In genomic region chr19:33279430-33280350, GRCh38 we compare ENCODE assay signal across 1 cellular context.
TF ChIP-seq lines count a peak whose summit lies in the region.

No MANE protein-coding gene starts in this region.

TF ChIP-seq in HepG2, 621 proteins besides CTCF, POLR2A, EP300 and RAD21 (continued from another document and continues in another):
- TF ChIP-seq PAXIP1 (CRISPR knock-in tag; conservative IDR thresholded peaks at IDR 0.05) (peak; percentile 69), KDM3A (CRISPR knock-in tag; IDR thresholded peaks at IDR 0.05; ENCODE audit: low read depth) (0 out of 2 replicates have a peak, but pooled peaks have one; percentile 47), POLR2G (IDR thresholded peaks at IDR 0.05; ENCODE audit: low read depth, low read length) (peak; percentile 65), ZNF572 (CRISPR knock-in tag; IDR thresholded peaks at IDR 0.05) (no peak), MAZ (IDR thresholded peaks at IDR 0.05; ENCODE audit: borderline replicate concordance, low read depth, low read length) (no peak; the same call in 1 of the 2 replicates), MAZ (CRISPR knock-in tag; IDR thresholded peaks at IDR 0.05; ENCODE audit: low read depth) (no peak), HDAC1 (CRISPR knock-in tag; IDR thresholded peaks at IDR 0.05) (peak; percentile 42; the same call in 1 of the 2 replicates), ZNF619 (CRISPR knock-in tag; IDR thresholded peaks at IDR 0.05) (0 out of 2 replicates have a peak, but pooled peaks have one; percentile 12), ZNF292 (CRISPR knock-in tag; IDR thresholded peaks at IDR 0.05; ENCODE audit: borderline replicate concordance, low read depth) (peak; percentile 80; the same call in 1 of the 2 replicates), SOX13 (IDR thresholded peaks at IDR 0.05) (no peak), SOX13 (CRISPR knock-in tag; conservative IDR thresholded peaks at IDR 0.05 in 1 of 2, IDR thresholded peaks at IDR 0.05 in 1 of 2) (no peak), ZNF3 (CRISPR knock-in tag; IDR thresholded peaks at IDR 0.05) (no peak), ZNF7 (CRISPR knock-in tag; IDR thresholded peaks at IDR 0.05) (no peak), HNF4G (IDR thresholded peaks at IDR 0.05; ENCODE audit: borderline replicate concordance, low read depth, low read length) (no peak), HNF4G (CRISPR knock-in tag; IDR thresholded peaks at IDR 0.05; ENCODE audit: borderline replicate concordance, low read depth) (no peak), ZNF513 (CRISPR knock-in tag; conservative IDR thresholded peaks at IDR 0.05) (no peak), ZNF354B (CRISPR knock-in tag; IDR thresholded peaks at IDR 0.05) (no peak), THAP9 (CRISPR knock-in tag; IDR thresholded peaks at IDR 0.05; ENCODE audit: borderline replicate concordance) (no peak), GTF2F1 (IDR thresholded peaks at IDR 0.05; ENCODE audit: low read length) (no peak), MYC (CRISPR knock-in tag; IDR thresholded peaks at IDR 0.05; ENCODE audit: borderline replicate concordance) (peak; percentile 55; the same call in 1 of the 2 replicates), PRPF4 (IDR thresholded peaks at IDR 0.05; ENCODE audit: low read depth, low read length, poor library complexity, severe bottlenecking) (no peak), ZNF501 (CRISPR knock-in tag; IDR thresholded peaks at IDR 0.05) (no peak), SMAD1 (CRISPR knock-in tag; IDR thresholded peaks at IDR 0.05; ENCODE audit: borderline replicate concordance, low read depth) (peak; percentile 38; the same call in 1 of the 2 replicates), ZNF232 (CRISPR knock-in tag; IDR thresholded peaks at IDR 0.05; ENCODE audit: borderline replicate concordance) (0 out of 2 replicates have a peak, but pooled peaks have one; percentile 40), SMC3 (IDR thresholded peaks at IDR 0.05; ENCODE audit: low read length) (no peak), MAX (IDR thresholded peaks at IDR 0.05) (peak; percentile 69), SMARCC2 (IDR thresholded peaks at IDR 0.05) (no peak), GLMP (CRISPR knock-in tag; IDR thresholded peaks at IDR 0.05; ENCODE audit: borderline replicate concordance) (no peak), GRHL1 (CRISPR knock-in tag; conservative IDR thresholded peaks at IDR 0.05) (no peak), MIXL1 (CRISPR knock-in tag; IDR thresholded peaks at IDR 0.05) (no peak), ARID4A (CRISPR knock-in tag; IDR thresholded peaks at IDR 0.05; ENCODE audit: borderline replicate concordance) (peak; percentile 29; the same call in 1 of the 2 replicates), HNRNPL (IDR thresholded peaks at IDR 0.05; ENCODE audit: low read depth, low read length) (peak; percentile 87), ZNF546 (CRISPR knock-in tag; conservative IDR thresholded peaks at IDR 0.05) (0 out of 2 replicates have a peak, but pooled peaks have one; percentile 47), KLF9 (CRISPR knock-in tag; IDR thresholded peaks at IDR 0.05; ENCODE audit: low read depth) (no peak)
- TF ChIP-seq, protein P1, sequence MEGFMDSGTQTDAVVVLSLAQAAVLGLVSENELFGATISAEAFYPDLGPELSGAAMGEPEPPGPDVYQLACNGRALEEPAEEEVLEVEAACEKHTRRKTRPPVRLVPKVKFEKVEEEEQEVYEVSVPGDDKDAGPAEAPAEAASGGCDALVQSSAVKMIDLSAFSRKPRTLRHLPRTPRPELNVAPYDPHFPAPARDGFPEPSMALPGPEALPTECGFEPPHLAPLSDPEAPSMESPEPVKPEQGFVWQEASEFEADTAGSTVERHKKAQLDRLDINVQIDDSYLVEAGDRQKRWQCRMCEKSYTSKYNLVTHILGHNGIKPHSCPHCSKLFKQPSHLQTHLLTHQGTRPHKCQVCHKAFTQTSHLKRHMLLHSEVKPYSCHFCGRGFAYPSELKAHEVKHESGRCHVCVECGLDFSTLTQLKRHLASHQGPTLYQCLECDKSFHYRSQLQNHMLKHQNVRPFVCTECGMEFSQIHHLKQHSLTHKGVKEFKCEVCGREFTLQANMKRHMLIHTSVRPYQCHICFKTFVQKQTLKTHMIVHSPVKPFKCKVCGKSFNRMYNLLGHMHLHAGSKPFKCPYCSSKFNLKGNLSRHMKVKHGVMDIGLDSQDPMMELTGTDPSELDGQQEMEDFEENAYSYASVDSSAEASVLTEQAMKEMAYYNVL (CRISPR knock-in tag; IDR thresholded peaks at IDR 0.05; ENCODE audit: borderline replicate concordance), result peak; percentile 41; the same call in 1 of the 2 replicates
- TF ChIP-seq, protein P2, sequence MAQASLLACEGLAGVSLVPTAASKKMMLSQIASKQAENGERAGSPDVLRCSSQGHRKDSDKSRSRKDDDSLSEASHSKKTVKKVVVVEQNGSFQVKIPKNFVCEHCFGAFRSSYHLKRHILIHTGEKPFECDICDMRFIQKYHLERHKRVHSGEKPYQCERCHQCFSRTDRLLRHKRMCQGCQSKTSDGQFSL (CRISPR knock-in tag; IDR thresholded peaks at IDR 0.05), result no peak
- TF ChIP-seq, protein P3, sequence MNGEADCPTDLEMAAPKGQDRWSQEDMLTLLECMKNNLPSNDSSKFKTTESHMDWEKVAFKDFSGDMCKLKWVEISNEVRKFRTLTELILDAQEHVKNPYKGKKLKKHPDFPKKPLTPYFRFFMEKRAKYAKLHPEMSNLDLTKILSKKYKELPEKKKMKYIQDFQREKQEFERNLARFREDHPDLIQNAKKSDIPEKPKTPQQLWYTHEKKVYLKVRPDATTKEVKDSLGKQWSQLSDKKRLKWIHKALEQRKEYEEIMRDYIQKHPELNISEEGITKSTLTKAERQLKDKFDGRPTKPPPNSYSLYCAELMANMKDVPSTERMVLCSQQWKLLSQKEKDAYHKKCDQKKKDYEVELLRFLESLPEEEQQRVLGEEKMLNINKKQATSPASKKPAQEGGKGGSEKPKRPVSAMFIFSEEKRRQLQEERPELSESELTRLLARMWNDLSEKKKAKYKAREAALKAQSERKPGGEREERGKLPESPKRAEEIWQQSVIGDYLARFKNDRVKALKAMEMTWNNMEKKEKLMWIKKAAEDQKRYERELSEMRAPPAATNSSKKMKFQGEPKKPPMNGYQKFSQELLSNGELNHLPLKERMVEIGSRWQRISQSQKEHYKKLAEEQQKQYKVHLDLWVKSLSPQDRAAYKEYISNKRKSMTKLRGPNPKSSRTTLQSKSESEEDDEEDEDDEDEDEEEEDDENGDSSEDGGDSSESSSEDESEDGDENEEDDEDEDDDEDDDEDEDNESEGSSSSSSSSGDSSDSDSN (CRISPR knock-in tag; IDR thresholded peaks at IDR 0.05), result peak; percentile 86
